1 cellular context compared by ENCODE assay signal in genomic region chr3:111676177-111677021, GRCh38.
TF ChIP-seq lines count a peak whose summit lies in the region.

No MANE protein-coding gene starts in this region.

TF ChIP-seq in HepG2, 621 proteins besides CTCF, POLR2A, EP300 and RAD21 (continued from another document and continues in another):
- TF ChIP-seq THRA (CRISPR knock-in tag; IDR thresholded peaks at IDR 0.05; ENCODE audit: borderline replicate concordance) = peak; percentile 50; the same call in 1 of the 2 replicates
- no peak for TF ChIP-seq POLR2AphosphoS2 (IDR thresholded peaks at IDR 0.05; ENCODE audit: low read depth, low read length)
- peak; percentile 61; the same call in 1 of the 2 replicates for TF ChIP-seq ZNF501 (CRISPR knock-in tag; IDR thresholded peaks at IDR 0.05)
- TF ChIP-seq FOXP1 (IDR thresholded peaks at IDR 0.05) = no peak
- 0 out of 2 replicates have a peak, but pooled peaks have one; percentile 15 for TF ChIP-seq FOXP1 (CRISPR knock-in tag; IDR thresholded peaks at IDR 0.05)
- TF ChIP-seq NCOR1 (IDR thresholded peaks at IDR 0.05; ENCODE audit: borderline replicate concordance, low read length) = 0 out of 2 replicates have a peak, but pooled peaks have one; percentile 35
- peak; percentile 61 for TF ChIP-seq PHF21A (CRISPR knock-in tag; IDR thresholded peaks at IDR 0.05)
- peak; percentile 28; the same call in 1 of the 2 replicates for TF ChIP-seq TAF1 (CRISPR knock-in tag; IDR thresholded peaks at IDR 0.05)
- no peak for TF ChIP-seq HMGXB4 (CRISPR knock-in tag; IDR thresholded peaks at IDR 0.05; ENCODE audit: borderline replicate concordance in 1 of 2, low read depth in 1 of 2)
- no peak for TF ChIP-seq ZNF660 (CRISPR knock-in tag; IDR thresholded peaks at IDR 0.05; ENCODE audit: borderline replicate concordance, low read depth)
- TF ChIP-seq MED8 (CRISPR knock-in tag; IDR thresholded peaks at IDR 0.05; ENCODE audit: insufficient replicate concordance) = no peak
- TF ChIP-seq FOXK2 (IDR thresholded peaks at IDR 0.05) = peak; percentile 55; the same call in 1 of the 2 replicates
- TF ChIP-seq ZNF674 (CRISPR knock-in tag; IDR thresholded peaks at IDR 0.05; ENCODE audit: low read depth) = no peak
- TF ChIP-seq ZFP82 (CRISPR knock-in tag; IDR thresholded peaks at IDR 0.05; ENCODE audit: borderline replicate concordance) = no peak
- TF ChIP-seq, protein P1, sequence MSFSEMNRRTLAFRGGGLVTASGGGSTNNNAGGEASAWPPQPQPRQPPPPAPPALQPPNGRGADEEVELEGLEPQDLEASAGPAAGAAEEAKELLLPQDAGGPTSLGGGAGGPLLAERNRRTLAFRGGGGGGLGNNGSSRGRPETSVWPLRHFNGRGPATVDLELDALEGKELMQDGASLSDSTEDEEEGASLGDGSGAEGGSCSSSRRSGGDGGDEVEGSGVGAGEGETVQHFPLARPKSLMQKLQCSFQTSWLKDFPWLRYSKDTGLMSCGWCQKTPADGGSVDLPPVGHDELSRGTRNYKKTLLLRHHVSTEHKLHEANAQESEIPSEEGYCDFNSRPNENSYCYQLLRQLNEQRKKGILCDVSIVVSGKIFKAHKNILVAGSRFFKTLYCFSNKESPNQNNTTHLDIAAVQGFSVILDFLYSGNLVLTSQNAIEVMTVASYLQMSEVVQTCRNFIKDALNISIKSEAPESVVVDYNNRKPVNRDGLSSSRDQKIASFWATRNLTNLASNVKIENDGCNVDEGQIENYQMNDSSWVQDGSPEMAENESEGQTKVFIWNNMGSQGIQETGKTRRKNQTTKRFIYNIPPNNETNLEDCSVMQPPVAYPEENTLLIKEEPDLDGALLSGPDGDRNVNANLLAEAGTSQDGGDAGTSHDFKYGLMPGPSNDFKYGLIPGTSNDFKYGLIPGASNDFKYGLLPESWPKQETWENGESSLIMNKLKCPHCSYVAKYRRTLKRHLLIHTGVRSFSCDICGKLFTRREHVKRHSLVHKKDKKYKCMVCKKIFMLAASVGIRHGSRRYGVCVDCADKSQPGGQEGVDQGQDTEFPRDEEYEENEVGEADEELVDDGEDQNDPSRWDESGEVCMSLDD (CRISPR knock-in tag; IDR thresholded peaks at IDR 0.05; ENCODE audit: borderline replicate concordance) = no peak
- TF ChIP-seq, protein P2, sequence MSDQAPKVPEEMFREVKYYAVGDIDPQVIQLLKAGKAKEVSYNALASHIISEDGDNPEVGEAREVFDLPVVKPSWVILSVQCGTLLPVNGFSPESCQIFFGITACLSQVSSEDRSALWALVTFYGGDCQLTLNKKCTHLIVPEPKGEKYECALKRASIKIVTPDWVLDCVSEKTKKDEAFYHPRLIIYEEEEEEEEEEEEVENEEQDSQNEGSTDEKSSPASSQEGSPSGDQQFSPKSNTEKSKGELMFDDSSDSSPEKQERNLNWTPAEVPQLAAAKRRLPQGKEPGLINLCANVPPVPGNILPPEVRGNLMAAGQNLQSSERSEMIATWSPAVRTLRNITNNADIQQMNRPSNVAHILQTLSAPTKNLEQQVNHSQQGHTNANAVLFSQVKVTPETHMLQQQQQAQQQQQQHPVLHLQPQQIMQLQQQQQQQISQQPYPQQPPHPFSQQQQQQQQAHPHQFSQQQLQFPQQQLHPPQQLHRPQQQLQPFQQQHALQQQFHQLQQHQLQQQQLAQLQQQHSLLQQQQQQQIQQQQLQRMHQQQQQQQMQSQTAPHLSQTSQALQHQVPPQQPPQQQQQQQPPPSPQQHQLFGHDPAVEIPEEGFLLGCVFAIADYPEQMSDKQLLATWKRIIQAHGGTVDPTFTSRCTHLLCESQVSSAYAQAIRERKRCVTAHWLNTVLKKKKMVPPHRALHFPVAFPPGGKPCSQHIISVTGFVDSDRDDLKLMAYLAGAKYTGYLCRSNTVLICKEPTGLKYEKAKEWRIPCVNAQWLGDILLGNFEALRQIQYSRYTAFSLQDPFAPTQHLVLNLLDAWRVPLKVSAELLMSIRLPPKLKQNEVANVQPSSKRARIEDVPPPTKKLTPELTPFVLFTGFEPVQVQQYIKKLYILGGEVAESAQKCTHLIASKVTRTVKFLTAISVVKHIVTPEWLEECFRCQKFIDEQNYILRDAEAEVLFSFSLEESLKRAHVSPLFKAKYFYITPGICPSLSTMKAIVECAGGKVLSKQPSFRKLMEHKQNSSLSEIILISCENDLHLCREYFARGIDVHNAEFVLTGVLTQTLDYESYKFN (CRISPR knock-in tag; conservative IDR thresholded peaks at IDR 0.05) = peak; percentile 59
- peak; percentile 47; the same call in 1 of the 2 replicates for TF ChIP-seq ZMYM4 (CRISPR knock-in tag; IDR thresholded peaks at IDR 0.05)
- peak; percentile 80; the same call in 1 of the 2 replicates for TF ChIP-seq ZNF792 (CRISPR knock-in tag; IDR thresholded peaks at IDR 0.05)
- TF ChIP-seq, protein P3, sequence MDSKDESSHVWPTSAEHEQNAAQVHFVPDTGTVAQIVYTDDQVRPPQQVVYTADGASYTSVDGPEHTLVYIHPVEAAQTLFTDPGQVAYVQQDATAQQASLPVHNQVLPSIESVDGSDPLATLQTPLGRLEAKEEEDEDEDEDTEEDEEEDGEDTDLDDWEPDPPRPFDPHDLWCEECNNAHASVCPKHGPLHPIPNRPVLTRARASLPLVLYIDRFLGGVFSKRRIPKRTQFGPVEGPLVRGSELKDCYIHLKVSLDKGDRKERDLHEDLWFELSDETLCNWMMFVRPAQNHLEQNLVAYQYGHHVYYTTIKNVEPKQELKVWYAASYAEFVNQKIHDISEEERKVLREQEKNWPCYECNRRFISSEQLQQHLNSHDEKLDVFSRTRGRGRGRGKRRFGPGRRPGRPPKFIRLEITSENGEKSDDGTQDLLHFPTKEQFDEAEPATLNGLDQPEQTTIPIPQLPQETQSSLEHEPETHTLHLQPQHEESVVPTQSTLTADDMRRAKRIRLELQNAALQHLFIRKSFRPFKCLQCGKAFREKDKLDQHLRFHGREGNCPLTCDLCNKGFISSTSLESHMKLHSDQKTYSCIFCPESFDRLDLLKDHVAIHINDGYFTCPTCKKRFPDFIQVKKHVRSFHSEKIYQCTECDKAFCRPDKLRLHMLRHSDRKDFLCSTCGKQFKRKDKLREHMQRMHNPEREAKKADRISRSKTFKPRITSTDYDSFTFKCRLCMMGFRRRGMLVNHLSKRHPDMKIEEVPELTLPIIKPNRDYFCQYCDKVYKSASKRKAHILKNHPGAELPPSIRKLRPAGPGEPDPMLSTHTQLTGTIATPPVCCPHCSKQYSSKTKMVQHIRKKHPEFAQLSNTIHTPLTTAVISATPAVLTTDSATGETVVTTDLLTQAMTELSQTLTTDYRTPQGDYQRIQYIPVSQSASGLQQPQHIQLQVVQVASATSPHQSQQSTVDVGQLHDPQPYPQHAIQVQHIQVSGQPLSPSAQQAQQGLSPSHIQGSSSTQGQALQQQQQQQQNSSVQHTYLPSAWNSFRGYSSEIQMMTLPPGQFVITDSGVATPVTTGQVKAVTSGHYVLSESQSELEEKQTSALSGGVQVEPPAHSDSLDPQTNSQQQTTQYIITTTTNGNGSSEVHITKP (CRISPR knock-in tag; IDR thresholded peaks at IDR 0.05; ENCODE audit: low read depth) = peak; percentile 69; the same call in 1 of the 2 replicates
- no peak for TF ChIP-seq ZNF550 (CRISPR knock-in tag; IDR thresholded peaks at IDR 0.05; ENCODE audit: borderline replicate concordance)
- peak; percentile 66; the same call in 1 of the 2 replicates for TF ChIP-seq HNF4A (CRISPR knock-in tag; IDR thresholded peaks at IDR 0.05)
- 0 out of 2 replicates have a peak, but pooled peaks have one; percentile 22 for TF ChIP-seq ZNF331 (CRISPR knock-in tag; IDR thresholded peaks at IDR 0.05)
- TF ChIP-seq RARA (CRISPR knock-in tag; IDR thresholded peaks at IDR 0.05) = 0 out of 2 replicates have a peak, but pooled peaks have one; percentile 11
- no peak for TF ChIP-seq ZNF672 (CRISPR knock-in tag; IDR thresholded peaks at IDR 0.05)
- TF ChIP-seq FOXK1 (CRISPR knock-in tag; IDR thresholded peaks at IDR 0.05; ENCODE audit: borderline replicate concordance, low read depth) = 0 out of 2 replicates have a peak, but pooled peaks have one; percentile 16
- peak; percentile 19; the same call in 1 of the 2 replicates for TF ChIP-seq HMG20A (CRISPR knock-in tag; IDR thresholded peaks at IDR 0.05; ENCODE audit: borderline replicate concordance)
- TF ChIP-seq NFE2L2 (IDR thresholded peaks at IDR 0.05; ENCODE audit: low read length) = peak; percentile 59; the same call in 1 of the 2 replicates
- TF ChIP-seq ZBTB42 (CRISPR knock-in tag; IDR thresholded peaks at IDR 0.05) = no peak
- TF ChIP-seq ETV5 (CRISPR knock-in tag; IDR thresholded peaks at IDR 0.05; ENCODE audit: borderline replicate concordance) = peak; percentile 34; the same call in 1 of the 2 replicates
- TF ChIP-seq SALL1 (CRISPR knock-in tag; IDR thresholded peaks at IDR 0.05) = peak; percentile 64
- peak; percentile 53 for TF ChIP-seq XRCC5 (optimal IDR thresholded peaks at IDR 0.05; ENCODE audit: low read length)
- TF ChIP-seq ZGPAT (CRISPR knock-in tag; IDR thresholded peaks at IDR 0.05) = peak; percentile 49; the same call in 1 of the 2 replicates
- peak; percentile 67; the same call in 1 of the 2 replicates for TF ChIP-seq ZNF644 (CRISPR knock-in tag; IDR thresholded peaks at IDR 0.05; ENCODE audit: low read depth)
- peak; percentile 26; the same call in 1 of the 2 replicates for TF ChIP-seq NFYB (CRISPR knock-in tag; IDR thresholded peaks at IDR 0.05)
- TF ChIP-seq ZNF367 (CRISPR knock-in tag; IDR thresholded peaks at IDR 0.05; ENCODE audit: borderline replicate concordance) = no peak
- peak; percentile 52 for TF ChIP-seq BCL6 (CRISPR knock-in tag; IDR thresholded peaks at IDR 0.05)
- peak; percentile 57 for TF ChIP-seq FOSL2 (CRISPR knock-in tag; IDR thresholded peaks at IDR 0.05)
- TF ChIP-seq REST (IDR thresholded peaks at IDR 0.05; ENCODE audit: borderline replicate concordance in 1 of 2, low read depth in 1 of 2, low read length in 2 of 2) = no peak
- TF ChIP-seq MBNL3 (CRISPR knock-in tag; conservative IDR thresholded peaks at IDR 0.05) = no peak
- TF ChIP-seq BRCA1 (CRISPR knock-in tag; IDR thresholded peaks at IDR 0.05) = no peak
- TF ChIP-seq PHF20 (CRISPR knock-in tag; IDR thresholded peaks at IDR 0.05) = 0 out of 2 replicates have a peak, but pooled peaks have one; percentile 33
- TF ChIP-seq TEAD3 (CRISPR knock-in tag; optimal IDR thresholded peaks at IDR 0.05; ENCODE audit: borderline replicate concordance) = peak; percentile 40
- 0 out of 2 replicates have a peak, but pooled peaks have one; percentile 34 for TF ChIP-seq NR2C2 (CRISPR knock-in tag; IDR thresholded peaks at IDR 0.05; ENCODE audit: borderline replicate concordance)
- TF ChIP-seq FOXA3 (CRISPR knock-in tag; IDR thresholded peaks at IDR 0.05) = peak; percentile 54; the same call in 1 of the 2 replicates
- no peak for TF ChIP-seq ISX (CRISPR knock-in tag; conservative IDR thresholded peaks at IDR 0.05)
- peak; percentile 51; the same call in 1 of the 2 replicates for TF ChIP-seq KAT8 (CRISPR knock-in tag; IDR thresholded peaks at IDR 0.05)
- no peak for TF ChIP-seq SP5 (CRISPR knock-in tag; IDR thresholded peaks at IDR 0.05; ENCODE audit: borderline replicate concordance, low read depth)
- TF ChIP-seq RBM39 (IDR thresholded peaks at IDR 0.05; ENCODE audit: low read depth, low read length, poor library complexity, severe bottlenecking) = no peak
